In genomic region chr20:36645998-36646397, GRCh38 we compare ENCODE assay signal across 8 cellular contexts. TPM values are rescaled to one million over a fixed set of nuclear protein-coding genes. Genes with fewer than 3 reads are reported as not detected.
DNase-seq lines count a peak whose midpoint lies in the region; ATAC-seq and FAIRE-seq lines count a peak whose summit lies in the region.

Gene SLA2 (minus strand): TSS chr20:36646196. CDS start chr20:36641335, 4,861 bp downstream.

- H3K36me3 Mint-ChIP-seq in CD4-positive, CD25-positive, alpha-beta regulatory T cell, result peaks cover 12% of the 10 kb centered on the region

- H3K9me3 ChIP-seq in CD4-positive, CD25-positive, alpha-beta regulatory T cell (ENCODE audit: control insufficient read depth in 2 of 2, low read length in 2 of 2), result no peaks in the 10 kb centered on the region
- H3K9me3 ChIP-seq in SJCRH30 (replicated peaks), result no peaks in the 10 kb centered on the region

- peak within 1 kb of the TSS; percentile 76 for H3K27ac ChIP-seq in CD4-positive, CD25-positive, alpha-beta regulatory T cell (ENCODE audit: insufficient read depth, low read length, poor library complexity, severe bottlenecking)
- H3K27ac ChIP-seq in SJCRH30 (no peak within 1 kb of the TSS), skin epidermis (peak within 1 kb of the TSS in 14 of 21 experiments; percentile 15 to 90 (median 56))

- peaks cover 13% of the 10 kb centered on the region for H3K36me3 ChIP-seq in CD4-positive, CD25-positive, alpha-beta regulatory T cell (ENCODE audit: control insufficient read depth, insufficient read depth, low read length)
- H3K36me3 ChIP-seq in SJCRH30, result no peaks in the 10 kb centered on the region

- H3K27me3 Mint-ChIP-seq in CD4-positive, CD25-positive, alpha-beta regulatory T cell, result peaks cover 4% of the 10 kb centered on the region

- H3K9me3 Mint-ChIP-seq in CD4-positive, CD25-positive, alpha-beta regulatory T cell, result no peaks in the 10 kb centered on the region

- H3K27me3 ChIP-seq in CD4-positive, CD25-positive, alpha-beta regulatory T cell (ENCODE audit: control insufficient read depth, insufficient read depth, low read length), result no peaks in the 10 kb centered on the region
- H3K27me3 ChIP-seq in SJCRH30, result 0 out of 2 replicates have a peak, but pooled peaks cover 4% of the 10 kb centered on the region

- peak; percentile 41 to 86 (median 64) for DNase-seq in CD4-positive, CD25-positive, alpha-beta regulatory T cell
- peak; percentile 40 to 61 for DNase-seq in SJCRH30
- peak; percentile 57 for DNase-seq in activated effector memory CD4-positive, alpha-beta T cell treated with Interleukin-2 at 50 U/mL for 16 hours
- no peak for DNase-seq in frontal cortex (ENCODE audit: low spot score in 2 of 2)
- no peak for DNase-seq in RCC 7860 (ENCODE audit: low spot score)
- DNase-seq in NCI-H2107 (lab: John Stamatoyannopoulos, UW), result no peak
- no peak for DNase-seq in OCI-M2 (lab: John Stamatoyannopoulos, UW; ENCODE audit: unreplicated experiment)

- H3K27ac Mint-ChIP-seq in CD4-positive, CD25-positive, alpha-beta regulatory T cell, result peak within 1 kb of the TSS; percentile 97 to 98 (median 98)

- H3K4me1 ChIP-seq in CD4-positive, CD25-positive, alpha-beta regulatory T cell (ENCODE audit: control insufficient read depth, insufficient read depth, low read length, poor library complexity, severe bottlenecking), result peaks cover 57% of the 10 kb centered on the region
- H3K4me1 ChIP-seq in SJCRH30, result no peaks in the 10 kb centered on the region

- peak within 1 kb of the TSS; percentile 95 to 99 (median 97) for H3K4me3 Mint-ChIP-seq in CD4-positive, CD25-positive, alpha-beta regulatory T cell

- peak; percentile 87 to 88 for ATAC-seq in CD4-positive, CD25-positive, alpha-beta regulatory T cell (ENCODE audit: low read depth in 2 of 2)

- peaks cover 14 to 58% (median 38%) of the 10 kb centered on the region in 4 donors for H3K4me1 Mint-ChIP-seq in CD4-positive, CD25-positive, alpha-beta regulatory T cell

- FAIRE-seq in frontal cortex (lab: Jason Lieb, UNC), result no peak
- no peak for FAIRE-seq in RCC 7860 (lab: Jason Lieb, UNC)

- peak within 1 kb of the TSS; percentile 96 for H3K4me3 ChIP-seq in CD4-positive, CD25-positive, alpha-beta regulatory T cell (ENCODE audit: low read depth, low read length)
- no peak within 1 kb of the TSS for H3K4me3 ChIP-seq in SJCRH30
- H3K4me3 ChIP-seq in skin epidermis, result peak within 1 kb of the TSS in 6 of 7 experiments; percentile 11 to 35 (median 21)

RNA-seq across cellular contexts. Expression of gene SLA2, which starts in this region (rescaled TPM):
- total RNA-seq in CD4-positive, CD25-positive, alpha-beta regulatory T cell, result 39.4 TPM
- polyA plus RNA-seq in CD4-positive, CD25-positive, alpha-beta regulatory T cell, result 10 to 100 TPM; 11.9 to 17.0 (median 14.7) TPM
- total RNA-seq in SJCRH30 (2014; rRNA removed; shearing (Covaris generic)), result 0.06 TPM in 1 of 2 replicates, not detected in the other
- total RNA-seq in frontal cortex, result under 0.01 TPM

Comparison
In these comparisons a context has a peak if more than half of its experiments do, and no peak if none do; other contexts are left out.
1. RNA of gene SLA2 (total RNA-seq): 39.4 TPM in CD4-positive, CD25-positive, alpha-beta regulatory T cell (single experiment); 0.06 TPM in SJCRH30 and under 0.01 TPM in frontal cortex (single experiment); every median in the first group is over 10 times any median in the second.
2. Peak in DNase-seq in SJCRH30; RNA of the gene not detected or under 1 TPM.
3. DNase-seq: peak in CD4-positive, CD25-positive, alpha-beta regulatory T cell (3 of 3) and activated effector memory CD4-positive, alpha-beta T cell treated with Interleukin-2 at 50 U/mL for 16 hours (single experiment); none in frontal cortex (0 of 2), RCC 7860 (single experiment), NCI-H2107 (single experiment) and OCI-M2 (single experiment).